8 cellular contexts compared by ENCODE assay signal in the genomic region with DNA sequence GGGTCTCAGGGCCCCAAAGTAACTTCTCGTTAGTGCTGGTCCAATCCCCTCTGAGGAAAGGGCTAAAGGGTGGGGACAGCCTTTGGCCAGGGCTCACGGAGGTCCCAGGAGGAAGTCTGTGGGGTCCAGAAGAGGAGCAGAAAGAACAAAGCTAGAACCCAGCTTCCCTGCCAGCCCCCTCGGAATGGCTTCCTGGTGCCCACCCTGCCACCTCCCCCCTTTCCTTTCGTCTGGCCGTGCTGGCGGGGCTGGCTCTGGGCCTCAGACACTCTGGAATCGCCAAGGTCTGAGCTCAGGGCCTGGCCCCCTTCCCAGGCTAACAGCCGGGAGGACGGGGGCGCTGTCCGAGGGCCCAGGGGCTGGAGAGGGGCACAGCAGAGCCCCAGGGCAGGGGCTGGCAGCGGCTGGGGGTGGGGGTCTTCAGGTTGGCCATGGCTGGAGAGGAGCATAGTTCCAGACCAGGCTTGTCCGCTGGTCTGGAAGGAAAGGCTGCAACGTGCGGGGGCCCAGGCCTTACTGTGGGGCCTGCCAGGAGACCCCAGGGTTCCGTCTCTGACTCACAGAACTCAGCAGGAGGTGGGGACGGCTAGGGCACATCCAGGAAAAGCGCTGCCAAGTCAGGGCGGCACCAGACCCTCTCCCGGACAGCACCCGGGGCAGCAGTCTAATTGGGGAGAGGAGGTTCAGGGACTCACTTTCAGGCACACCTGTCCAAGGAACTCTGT. TPM values are rescaled to one million over a fixed set of nuclear protein-coding genes. Genes with fewer than 3 reads are reported as not detected.
DNase-seq lines count a peak whose midpoint lies in the region; ATAC-seq and TF ChIP-seq lines count a peak whose summit lies in the region.

No MANE protein-coding gene starts in this region.

- peaks cover 68% of the 10 kb centered on the region for H3K4me1 Mint-ChIP-seq in activated naive CD4-positive, alpha-beta T cell treated with anti-CD3 and anti-CD28 coated beads, Interleukin-2, amount 50 U/mL, for 24 hours

- WGBS in lung, 2 donors = 36% methylated on average over 21 of the region's 21 CpGs

- peak overlapping the region; percentile 51 for H3K4me3 Mint-ChIP-seq in activated naive CD4-positive, alpha-beta T cell treated with anti-CD3 and anti-CD28 coated beads, Interleukin-2, amount 50 U/mL, for 24 hours

- intact Hi-C loops in tibial artery (cut with DNase I; ENCODE audit: low total_unique reads) = no loop called here

- peak overlapping the region; percentile 88 for H3K27ac Mint-ChIP-seq in activated naive CD4-positive, alpha-beta T cell treated with anti-CD3 and anti-CD28 coated beads, Interleukin-2, amount 50 U/mL, for 24 hours

- no peak for DNase-seq in activated naive CD4-positive, alpha-beta T cell treated with Interleukin-2 at 50 U/mL for 16 hours
- peak; percentile 36 to 71 for DNase-seq in cardiac fibroblast (ENCODE audit: low read depth in 2 of 2)
- no peak for DNase-seq in lung (ENCODE audit: low spot score)
- peak; percentile 73 to 90 for DNase-seq in tibial artery
- no peak for DNase-seq in germinal center (ENCODE audit: low spot score)
- no peak for DNase-seq in GF-D8 (lab: John Stamatoyannopoulos, UW)
- DNase-seq in COLO829 (ENCODE audit: low spot score) = no peak

- peaks cover 0 to 16% of the 10 kb centered on the region in 2 donors for H3K4me1 ChIP-seq in lung (ENCODE audit: control insufficient read depth in 2 of 2, insufficient read depth in 2 of 2, low read length in 2 of 2)
- H3K4me1 ChIP-seq in tibial artery = peaks cover 9 to 67% (median 60%) of the 10 kb centered on the region in 4 donors

- peaks cover 0 to under 1% of the 10 kb centered on the region in 2 donors for H3K36me3 ChIP-seq in lung (ENCODE audit: control insufficient read depth in 2 of 2, insufficient read depth in 2 of 2, low read length in 2 of 2)
- H3K36me3 ChIP-seq in tibial artery = peaks cover 0 to 3% (median 2%) of the 10 kb centered on the region in 3 donors

- no peaks in the 10 kb centered on the region for H3K27me3 Mint-ChIP-seq in activated naive CD4-positive, alpha-beta T cell treated with anti-CD3 and anti-CD28 coated beads, Interleukin-2, amount 50 U/mL, for 24 hours

- H3K27ac ChIP-seq in lung (ENCODE audit: low read depth in 1 of 2, low read length in 1 of 2) = peak overlapping the region; percentile 66 to 90
- peak overlapping the region; percentile 96 to 98 for H3K27ac ChIP-seq in tibial artery

- no peaks in the 10 kb centered on the region for H3K27me3 ChIP-seq in lung (ENCODE audit: control insufficient read depth, insufficient read depth)
- no peaks in the 10 kb centered on the region for H3K27me3 ChIP-seq in tibial artery

- no peaks in the 10 kb centered on the region for H3K36me3 Mint-ChIP-seq in activated naive CD4-positive, alpha-beta T cell treated with anti-CD3 and anti-CD28 coated beads, Interleukin-2, amount 50 U/mL, for 24 hours

- ATAC-seq in lung (ENCODE audit: insufficient read depth, low FRiP score) = no peak

- H3K9me3 Mint-ChIP-seq in activated naive CD4-positive, alpha-beta T cell treated with anti-CD3 and anti-CD28 coated beads, Interleukin-2, amount 50 U/mL, for 24 hours = no peaks in the 10 kb centered on the region

- H3K4me3 ChIP-seq in cardiac fibroblast (replicated peaks in 1 of 2; ENCODE audit: low read depth in 2 of 2, low read length in 2 of 2) = peak overlapping the region; percentile 15 to 21
- no peak overlapping the region for H3K4me3 ChIP-seq in lung
- peak overlapping the region; percentile 58 to 75 for H3K4me3 ChIP-seq in tibial artery

- TF ChIP-seq CTCF in cardiac fibroblast (IDR thresholded peaks at IDR 0.05; ENCODE audit: low read depth, low read length) (no peak), lung (IDR thresholded peaks at IDR 0.05; ENCODE audit: control extremely low read depth, extremely low read depth) (no peak), tibial artery (IDR thresholded peaks at IDR 0.05) (no peak)

- H3K9me3 ChIP-seq in lung (ENCODE audit: control insufficient read depth in 2 of 2, insufficient read depth in 1 of 2, low read length in 1 of 2) (no peaks in the 10 kb centered on the region), tibial artery (no peaks in the 10 kb centered on the region)

RNA-seq across cellular contexts. Expression of gene LTBP3, which starts 0.8 kb away (rescaled TPM):
- 100 to 1,000 TPM; 100 to 111 TPM for total RNA-seq in lung
- polyA plus RNA-seq in lung = 10 to 100 TPM; 39.1 to 46.6 TPM

RNA-seq across cellular contexts. Expression of gene ZNRD2, which starts 11.3 kb away (rescaled TPM):
- total RNA-seq in lung = 10 to 100 TPM; 22.0 to 35.9 TPM
- polyA plus RNA-seq in lung = 10 to 100 TPM; 65.6 to 81.5 TPM

RNA-seq across cellular contexts. Expression of gene FAM89B, which starts 13.4 kb away (rescaled TPM):
- 10 to 100 TPM; 20.6 to 53.5 TPM for total RNA-seq in lung
- polyA plus RNA-seq in lung = 10 to 100 TPM; 44.4 TPM

RNA-seq across cellular contexts. Expression of gene EHBP1L1, which starts 16.9 kb away (rescaled TPM):
- 100 to 1,000 TPM in 1 of 2 donors, 10 to 100 TPM in 1; 58.3 to 154 TPM for total RNA-seq in lung
- polyA plus RNA-seq in lung = 100 to 1,000 TPM in 1 of 2 donors, 10 to 100 TPM in 1; 49.8 to 125 TPM

RNA-seq across cellular contexts. Expression of gene SCYL1, which starts 34.1 kb away (rescaled TPM):
- 10 to 100 TPM; 54.3 to 93.8 TPM for total RNA-seq in lung
- polyA plus RNA-seq in lung = 100 to 1,000 TPM in 1 of 2 donors, 10 to 100 TPM in 1; 79.1 to 107 TPM

Comparison
In these comparisons a context has a peak if more than half of its experiments do, and no peak if none do; other contexts are left out.
1. DNase-seq: peak in cardiac fibroblast (2 of 2) and tibial artery (2 of 2); none in activated naive CD4-positive, alpha-beta T cell treated with Interleukin-2 at 50 U/mL for 16 hours (single experiment), lung (single experiment), germinal center (single experiment), GF-D8 (single experiment) and COLO829 (single experiment).